ENCODE assay signal across 8 cellular contexts in the genomic region with DNA sequence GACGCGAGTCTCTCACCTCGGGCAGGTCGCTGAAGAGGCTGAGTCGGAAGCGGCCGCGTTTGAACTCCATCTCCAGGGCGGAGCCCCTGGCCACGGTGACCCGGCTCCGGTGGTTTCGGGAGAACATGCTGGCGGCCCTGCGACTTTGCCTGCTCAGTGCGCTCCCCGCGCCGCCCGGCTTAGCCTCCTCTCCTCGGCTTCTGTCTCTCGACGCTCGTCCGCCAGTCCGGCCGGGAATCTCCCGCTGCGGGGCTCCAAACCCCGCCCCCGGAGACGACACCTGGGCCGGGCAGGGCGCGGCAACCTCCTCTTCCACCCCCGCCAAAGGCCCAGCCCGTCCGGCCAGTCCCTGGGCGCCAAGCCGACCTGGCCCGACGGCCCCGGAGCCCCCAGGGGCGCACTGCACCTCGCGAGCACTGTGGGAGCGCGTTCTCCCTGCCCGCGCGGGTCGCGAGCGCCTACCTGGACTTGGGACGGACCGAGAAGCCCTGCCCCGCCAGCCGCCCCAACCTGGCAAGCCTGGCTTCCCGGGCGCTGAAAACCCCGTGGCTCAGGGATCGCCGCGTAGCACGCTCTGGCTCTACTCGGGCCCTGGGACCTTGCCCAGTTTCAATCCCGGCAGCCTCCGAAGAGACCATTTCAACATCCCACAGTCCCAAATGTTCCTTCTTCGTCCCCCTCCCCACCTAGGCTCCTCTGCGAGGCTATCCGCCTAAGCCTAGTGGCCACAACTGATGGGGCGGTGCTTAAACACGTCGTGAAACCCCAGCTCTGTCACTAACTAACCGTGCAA. TPM values are rescaled to one million over a fixed set of nuclear protein-coding genes. Genes with fewer than 3 reads are reported as not detected.
DNase-seq lines count a peak whose midpoint lies in the region; ATAC-seq, FAIRE-seq and TF ChIP-seq lines count a peak whose summit lies in the region.

TSS of gene RTKN (minus strand) at position 248 of the 793 bp plus-strand sequence. CDS start at position 127, 121 bp downstream.

- H3K27ac Mint-ChIP-seq in Caco-2 (ENCODE audit: unreplicated experiment) = peak within 1 kb of the TSS; percentile 99

- DNase-seq in Caco-2 = peak; percentile 89 to 92
- no peak for DNase-seq in SK-N-MC (ENCODE audit: low read depth, low spot score)
- peak; percentile 78 for DNase-seq in ecto neural progenitor cell (ENCODE audit: low spot score)
- DNase-seq in mesendoderm = peak; percentile 94
- peak; percentile 89 for DNase-seq in upper lobe of right lung
- DNase-seq in urothelium cell line (ENCODE audit: low spot score) = no peak
- DNase-seq in EL = no peak

- peak within 1 kb of the TSS; percentile 60 for H3K18ac ChIP-seq in mesendoderm (ENCODE audit: low read length)

- H4K8ac ChIP-seq in mesendoderm (ENCODE audit: low read depth, low read length) = no peak within 1 kb of the TSS

- H3K36me3 Mint-ChIP-seq in Caco-2 (ENCODE audit: insufficient read depth, unreplicated experiment) = peaks cover 48% of the 10 kb centered on the region

- no peak within 1 kb of the TSS for H4K5ac ChIP-seq in mesendoderm (ENCODE audit: low read length)

- TSS peak; percentile 69 for BruUV-seq in Caco-2 (replicated peaks; lab: Mats Ljungman, UMichigan)

- no peak within 1 kb of the TSS for H2AK5ac ChIP-seq in mesendoderm (ENCODE audit: low read length)

- H3K23ac ChIP-seq in mesendoderm (ENCODE audit: low read length) = peak within 1 kb of the TSS; percentile 92

- no peak for FAIRE-seq in urothelium cell line (lab: Jason Lieb, UNC)

- H2BK5ac ChIP-seq in mesendoderm (ENCODE audit: low read length) = peak within 1 kb of the TSS; percentile 81

- H3K9me3 ChIP-seq in Caco-2 (no peaks in the 10 kb centered on the region), HEK293 (ENCODE audit: control insufficient read depth, insufficient read depth, low read depth, low read length) (no peaks in the 10 kb centered on the region), SK-N-MC (ENCODE audit: low read depth, low read length) (no peaks in the 10 kb centered on the region), upper lobe of right lung (no peaks in the 10 kb centered on the region)

- H3K79me1 ChIP-seq in mesendoderm (ENCODE audit: low read length) = peaks cover 25% of the 10 kb centered on the region

- H3K9ac ChIP-seq in SK-N-MC (ENCODE audit: insufficient read length) (peak within 1 kb of the TSS; percentile 80), mesendoderm (ENCODE audit: low read length) (peak within 1 kb of the TSS; percentile 96)

- no peak within 1 kb of the TSS for H2BK15ac ChIP-seq in mesendoderm (replicated peaks; ENCODE audit: low read depth)

- peak in 1 of 2 experiments; percentile 2 for TF ChIP-seq CTCF in Caco-2 (IDR thresholded peaks at IDR 0.05; ENCODE audit: insufficient read depth in 1 of 2, low read depth in 1 of 2, low read length in 1 of 2, severe bottlenecking in 1 of 2, unreplicated experiment in 1 of 2)
- TF ChIP-seq CTCF in HEK293 (tag by site-specific recombination; IDR thresholded peaks at IDR 0.05) = 0 out of 2 replicates have a peak, but pooled peaks have one; percentile 31
- no peak for TF ChIP-seq CTCF in upper lobe of right lung (IDR thresholded peaks at IDR 0.05)

- H3K79me2 ChIP-seq in mesendoderm (ENCODE audit: control insufficient read depth, insufficient read depth, low read length) = peaks cover 37% of the 10 kb centered on the region

- CTCF ChIA-PET in Caco-2 (lab: Charles Lee) = interaction anchor here (0.6 to 1.2 kb wide), 4 partner anchors 13 to 19 kb away, joined by 3 to 8 read pairs (median 5); partner anchors contain the start of genes INO80B and WBP1
- CTCF ChIA-PET in HEK293 (lab: Yijun Ruan, JAX) = interaction anchor here (1.1 kb wide), 2 partner anchors 47 to 158 kb away, joined by 3 to 4 read pairs; no protein-coding TSS in a partner anchor

- H3K4me1 ChIP-seq in Caco-2 (peaks cover 20% of the 10 kb centered on the region), HEK293 (ENCODE audit: control insufficient read depth, insufficient read depth, low read length) (peaks cover 7% of the 10 kb centered on the region), mesendoderm (ENCODE audit: control insufficient read depth, low read depth, low read length) (peaks cover 18% of the 10 kb centered on the region), upper lobe of right lung (peaks cover 26% of the 10 kb centered on the region)

- POLR2A ChIA-PET in Caco-2 (lab: Charles Lee) (interaction anchor here (0.5 to 1.1 kb wide), 7 partner anchors 11 to 51 kb away, joined by 3 to 25 read pairs (median 7); partner anchors contain the start of genes INO80B and WBP1), HEK293 (lab: Yijun Ruan, JAX) (interaction anchor here (0.6 to 2.4 kb wide), 5 partner anchors 10 to 264 kb away, joined by 3 to 40 read pairs (median 4); partner anchors contain the start of genes INO80B, MOB1A and WBP1)

- peaks cover 13% of the 10 kb centered on the region for H3K4me1 Mint-ChIP-seq in Caco-2 (ENCODE audit: low read depth, unreplicated experiment)

- no peak within 1 kb of the TSS for H2BK120ac ChIP-seq in mesendoderm (ENCODE audit: low read depth, low read length)

- H3K56ac ChIP-seq in mesendoderm (ENCODE audit: low read length) = peak within 1 kb of the TSS; percentile 99

- intact Hi-C loops in Caco-2 (cut with micrococcal nuclease; ENCODE audit: unreplicated experiment) = loop anchor here (1.0 to 2.0 kb wide), 3 partner anchors 12 to 17 kb away; partner anchors contain the start of gene WBP1
- intact Hi-C loops in upper lobe of right lung (cut with DNase I) = no loop called here

- H3K4me3 ChIP-seq in Caco-2 (ENCODE audit: low read depth, low read length) (peak within 1 kb of the TSS; percentile 94), HEK293 (ENCODE audit: low read depth, low read length) (peak within 1 kb of the TSS; percentile 56), SK-N-MC (peak within 1 kb of the TSS; percentile 79), mesendoderm (ENCODE audit: low read length) (peak within 1 kb of the TSS; percentile 85), upper lobe of right lung (peak within 1 kb of the TSS; percentile 62)

- WGBS in mesendoderm (ENCODE audit: extremely low coverage, insufficient coverage, low lambda C conversion rate) = no CpG with 5 or more reads among the region's 75 CpGs

- peak within 1 kb of the TSS; percentile 97 for H3K4me3 Mint-ChIP-seq in Caco-2 (ENCODE audit: unreplicated experiment)

- H3K27me3 ChIP-seq in Caco-2 (replicated peaks; ENCODE audit: control insufficient read depth, insufficient read depth, low read length) (no peaks in the 10 kb centered on the region), mesendoderm (ENCODE audit: insufficient read depth, low read length, poor library complexity) (no peaks in the 10 kb centered on the region), upper lobe of right lung (peaks cover 13% of the 10 kb centered on the region)

- H3K27me3 Mint-ChIP-seq in Caco-2 (ENCODE audit: insufficient read depth, unreplicated experiment) = no peaks in the 10 kb centered on the region

- H3K27ac ChIP-seq in HEK293 (ENCODE audit: extremely low read depth, low read depth, low read length) = peak within 1 kb of the TSS; percentile 68
- H3K27ac ChIP-seq in SK-N-MC = peak within 1 kb of the TSS; percentile 76
- H3K27ac ChIP-seq in mesendoderm (ENCODE audit: low read depth, low read length) = peak within 1 kb of the TSS; percentile 88
- peak within 1 kb of the TSS; percentile 84 for H3K27ac ChIP-seq in upper lobe of right lung

- H3K4me2 ChIP-seq in mesendoderm (ENCODE audit: low read length) = peak within 1 kb of the TSS; percentile 42

- peak within 1 kb of the TSS; percentile 81 for H3K4ac ChIP-seq in mesendoderm (ENCODE audit: low read depth, low read length)

- peak; percentile 79 for ATAC-seq in upper lobe of right lung

- H3K9me3 Mint-ChIP-seq in Caco-2 (ENCODE audit: unreplicated experiment) = no peaks in the 10 kb centered on the region

- H3K36me3 ChIP-seq in Caco-2 (ENCODE audit: control insufficient read depth, insufficient read depth, low read length) (peaks cover 5% of the 10 kb centered on the region), HEK293 (ENCODE audit: control insufficient read depth in 2 of 2, insufficient read depth in 1 of 2, low read length in 2 of 2) (peaks cover 0 to 24% of the 10 kb centered on the region in 2 experiments; a peak in 1 of 3 replicates), SK-N-MC (ENCODE audit: insufficient read depth, low read length) (no peaks in the 10 kb centered on the region), mesendoderm (ENCODE audit: control insufficient read depth, insufficient read depth, low read length) (no peaks in the 10 kb centered on the region), upper lobe of right lung (no peaks in the 10 kb centered on the region)

TF ChIP-seq in HEK293, 187 proteins besides CTCF, POLR2A, EP300 and RAD21 (continues in another document):
- TF ChIP-seq ZBTB10 (tag by site-specific recombination; IDR thresholded peaks at IDR 0.05) (no peak; the same call in 1 of the 2 replicates), ZNF623 (tag by site-specific recombination; IDR thresholded peaks at IDR 0.05) (no peak), GLI4 (tag by site-specific recombination; IDR thresholded peaks at IDR 0.05) (0 out of 2 replicates have a peak, but pooled peaks have one; percentile 13), ZNF366 (tag by site-specific recombination; conservative IDR thresholded peaks at IDR 0.05) (peak; percentile 39; the same call in 1 of the 2 replicates), ZNF521 (tag by site-specific recombination; IDR thresholded peaks at IDR 0.05) (no peak), ZNF2 (tag by site-specific recombination; IDR thresholded peaks at IDR 0.05) (no peak), ZNF335 (tag by site-specific recombination; conservative IDR thresholded peaks at IDR 0.05) (peak; percentile 71)

RNA-seq across cellular contexts. Expression of gene RTKN, which starts in this region (rescaled TPM):
- total RNA-seq in Caco-2 (2022) = 123 and 139 TPM in 2 replicates
- polyA plus RNA-seq in mesendoderm (2013, experiment 1 of 2) = 32.8 TPM
- polyA plus RNA-seq in mesendoderm (2013, experiment 2 of 2) = 32.7 TPM
- 32.3 TPM for total RNA-seq in upper lobe of right lung

Comparison
In these comparisons a context has a peak if more than half of its experiments do, and no peak if none do; other contexts are left out.
1. DNase-seq: peak in Caco-2 (2 of 2), ecto neural progenitor cell (single experiment), mesendoderm (single experiment) and upper lobe of right lung (single experiment); none in SK-N-MC (single experiment), urothelium cell line (single experiment) and EL (single experiment).
2. Peak in every context shown above with its lines, with median percentiles within 50 percentile points of each other: H3K4me3 ChIP-seq and H3K27ac ChIP-seq.